16 cellular contexts compared by ENCODE assay signal in the genomic region with DNA sequence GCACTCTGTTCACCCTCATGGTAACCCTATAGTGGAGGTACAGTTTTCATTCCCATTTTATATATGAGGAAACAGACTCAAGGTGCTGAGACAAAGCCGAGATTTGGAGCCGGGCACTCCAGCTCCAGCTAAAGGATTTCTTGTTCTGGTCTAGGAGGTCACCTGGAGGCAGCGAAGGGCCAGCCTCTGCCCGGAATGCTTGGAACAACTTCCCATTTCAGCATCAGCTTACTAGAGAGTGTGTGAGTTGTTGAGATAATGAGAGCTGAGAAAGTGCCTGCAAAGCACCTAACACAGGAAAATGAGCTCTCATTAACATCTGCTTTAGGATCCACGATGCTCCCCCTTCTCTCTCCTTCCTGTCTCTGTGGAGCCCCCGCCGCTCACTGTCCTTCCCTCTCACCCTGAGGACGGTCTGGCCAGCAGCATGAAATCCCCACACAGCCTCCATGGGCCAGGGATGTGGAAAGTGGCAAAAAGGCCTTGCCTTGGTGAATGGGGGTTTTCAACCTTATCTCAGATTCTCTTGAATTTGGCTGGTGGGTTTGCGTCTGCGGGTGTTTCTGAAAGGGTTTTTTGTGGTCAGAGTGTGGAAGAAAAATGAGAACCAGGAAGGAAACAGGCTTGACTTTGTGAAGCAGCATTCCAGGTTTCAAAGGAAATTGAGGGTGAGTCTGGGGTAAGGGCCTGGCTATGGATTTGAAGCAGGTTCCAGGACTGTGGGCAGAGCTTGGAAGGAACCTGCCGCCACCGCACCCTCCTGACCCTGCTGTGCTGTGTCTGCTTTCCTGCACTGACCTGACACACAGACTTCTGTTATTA.
"Had no signal": no experiment of that assay in that cellular context is flagged by ENCODE, and none has a peak within 500 bp of the region (broad histone marks: within the 10 kb centered on the region; RNA-seq: fewer than 3 reads in every experiment).

No MANE protein-coding gene starts in this region.

- H3K36me3 ChIP-seq: brain microvascular endothelial cell, esophagus squamous epithelium, upper lobe of left lung had no signal

- H3K27ac ChIP-seq: brain microvascular endothelial cell, coronary artery, esophagus squamous epithelium, skin epidermis, testis, upper lobe of left lung had no signal

- H3K9me3 ChIP-seq: esophagus squamous epithelium, testis, upper lobe of left lung had no signal

- H3K4me3 ChIP-seq: coronary artery, esophagus squamous epithelium, skin epidermis, testis, upper lobe of left lung had no signal

- DNase-seq: activated CD4-positive, alpha-beta T cell treated with anti-CD3 and anti-CD28 coated beads, Interleukin-2, amount 10 ng/mL, durations not matched to agents 24 days and 14 days; activated CD8-positive, alpha-beta T cell treated with anti-CD3 and anti-CD28 coated beads for 36 hours; activated naive CD4-positive, alpha-beta T cell; activated naive CD8-positive, alpha-beta T cell treated with anti-CD3 and anti-CD28 coated beads, Interleukin-2, amount 10 ng/mL, durations not matched to agents 7 days and 5 days; activated T-cell treated with anti-CD3 and anti-CD28 coated beads, Interleukin-2, amount 50 U/mL, for 1 hour; amygdala; brain microvascular endothelial cell; esophagus squamous epithelium; right cardiac atrium; stimulated activated CD4-positive, alpha-beta T cell treated with anti-CD3 and anti-CD28 coated beads, Interleukin-4, amount 100 ng/mL, for 24 hours; T-helper 1 cell; T-helper 9 cell; testis; upper lobe of left lung had no signal

- H3K4me1 ChIP-seq: upper lobe of left lung had no signal

- H3K27me3 ChIP-seq: brain microvascular endothelial cell had no signal
